In genomic region chr10:114195079-114195478, GRCh38 we compare ENCODE assay signal across 13 cellular contexts. TPM values are rescaled to one million over a fixed set of nuclear protein-coding genes. Genes with fewer than 3 reads are reported as not detected.
DNase-seq lines count a peak whose midpoint lies in the region; ATAC-seq lines count a peak whose summit lies in the region.
"Had no signal": no experiment of that assay in that cellular context is flagged by ENCODE, and none has a peak within 500 bp of the region (broad histone marks: within the 10 kb centered on the region; RNA-seq: fewer than 3 reads in every experiment).

No MANE protein-coding gene starts in this region.

- no peaks in the 10 kb centered on the region for H3K9me3 Mint-ChIP-seq in activated naive CD8-positive, alpha-beta T cell treated with anti-CD3 and anti-CD28 coated beads, Interleukin-2, amount 10 ng/mL, durations not matched to agents 7 days and 5 days
- no peaks in the 10 kb centered on the region for H3K9me3 Mint-ChIP-seq in activated naive CD8-positive, alpha-beta T cell treated with anti-CD3 and anti-CD28 coated beads for 36 hours
- H3K9me3 Mint-ChIP-seq in stimulated activated naive B cell treated with anti-CD40 and anti-IgM and Interleukin-4, amounts not matched to agents 10 μg/mL and 1 μg/mL and 100 μg/mL, for 72 hours = no peaks in the 10 kb centered on the region
- H3K9me3 Mint-ChIP-seq: central memory CD8-positive, alpha-beta T cell; type B pancreatic cell had no signal

- H3K27ac Mint-ChIP-seq in activated naive CD8-positive, alpha-beta T cell treated with anti-CD3 and anti-CD28 coated beads, Interleukin-2, amount 10 ng/mL, durations not matched to agents 7 days and 5 days = no peak overlapping the region
- no peak overlapping the region for H3K27ac Mint-ChIP-seq in activated naive CD8-positive, alpha-beta T cell treated with anti-CD3 and anti-CD28 coated beads for 36 hours
- H3K27ac Mint-ChIP-seq in stimulated activated naive B cell treated with anti-CD40 and anti-IgM and Interleukin-4, amounts not matched to agents 10 μg/mL and 1 μg/mL and 100 μg/mL, for 72 hours = no peak overlapping the region
- H3K27ac Mint-ChIP-seq: type B pancreatic cell had no signal

- POLR2A ChIA-PET in activated naive CD8-positive, alpha-beta T cell treated with anti-CD3 and anti-CD28 coated beads, Interleukin-2, amount 10 ng/mL, durations not matched to agents 7 days and 5 days (lab: Charles Lee) = no interaction called here

- H3K4me3 Mint-ChIP-seq in activated naive CD8-positive, alpha-beta T cell treated with anti-CD3 and anti-CD28 coated beads, Interleukin-2, amount 10 ng/mL, durations not matched to agents 7 days and 5 days = no peak overlapping the region
- no peak overlapping the region for H3K4me3 Mint-ChIP-seq in activated naive CD8-positive, alpha-beta T cell treated with anti-CD3 and anti-CD28 coated beads for 36 hours
- H3K4me3 Mint-ChIP-seq in stimulated activated naive B cell treated with anti-CD40 and anti-IgM and Interleukin-4, amounts not matched to agents 10 μg/mL and 1 μg/mL and 100 μg/mL, for 72 hours = no peak overlapping the region
- H3K4me3 Mint-ChIP-seq: central memory CD8-positive, alpha-beta T cell; type B pancreatic cell had no signal

- peak; percentile 68 for ATAC-seq in activated naive CD8-positive, alpha-beta T cell treated with anti-CD3 and anti-CD28 coated beads, Interleukin-2, amount 10 ng/mL, durations not matched to agents 7 days and 5 days (ENCODE audit: low read depth)
- ATAC-seq in HG02798 (IDR thresholded peaks at IDR 0.05; ENCODE audit: poor library complexity, unreplicated experiment) (peak; percentile 76), HG03521 (IDR thresholded peaks at IDR 0.05; ENCODE audit: unreplicated experiment) (peak; percentile 87)
- peak; percentile 45 to 63 for ATAC-seq in stimulated activated naive B cell treated with anti-CD40 and anti-IgM and Interleukin-4, amounts not matched to agents 10 μg/mL and 1 μg/mL and 100 μg/mL, for 72 hours (replicated peaks)
- ATAC-seq: A549 had no signal

- peaks cover 13% of the 10 kb centered on the region for H3K4me1 Mint-ChIP-seq in activated naive CD8-positive, alpha-beta T cell treated with anti-CD3 and anti-CD28 coated beads, Interleukin-2, amount 10 ng/mL, durations not matched to agents 7 days and 5 days
- peaks cover 3% of the 10 kb centered on the region for H3K4me1 Mint-ChIP-seq in activated naive CD8-positive, alpha-beta T cell treated with anti-CD3 and anti-CD28 coated beads for 36 hours
- no peaks in the 10 kb centered on the region for H3K4me1 Mint-ChIP-seq in stimulated activated naive B cell treated with anti-CD40 and anti-IgM and Interleukin-4, amounts not matched to agents 10 μg/mL and 1 μg/mL and 100 μg/mL, for 72 hours
- H3K4me1 Mint-ChIP-seq: central memory CD8-positive, alpha-beta T cell had no signal

- peaks cover 69% of the 10 kb centered on the region for H3K27me3 Mint-ChIP-seq in activated naive CD8-positive, alpha-beta T cell treated with anti-CD3 and anti-CD28 coated beads, Interleukin-2, amount 10 ng/mL, durations not matched to agents 7 days and 5 days
- H3K27me3 Mint-ChIP-seq in activated naive CD8-positive, alpha-beta T cell treated with anti-CD3 and anti-CD28 coated beads for 36 hours = peaks cover 49% of the 10 kb centered on the region
- peaks cover 12 to 21% of the 10 kb centered on the region in 2 donors for H3K27me3 Mint-ChIP-seq in stimulated activated naive B cell treated with anti-CD40 and anti-IgM and Interleukin-4, amounts not matched to agents 10 μg/mL and 1 μg/mL and 100 μg/mL, for 72 hours

- no peaks in the 10 kb centered on the region for H3K36me3 Mint-ChIP-seq in activated naive CD8-positive, alpha-beta T cell treated with anti-CD3 and anti-CD28 coated beads, Interleukin-2, amount 10 ng/mL, durations not matched to agents 7 days and 5 days
- H3K36me3 Mint-ChIP-seq in activated naive CD8-positive, alpha-beta T cell treated with anti-CD3 and anti-CD28 coated beads for 36 hours = no peaks in the 10 kb centered on the region
- no peaks in the 10 kb centered on the region for H3K36me3 Mint-ChIP-seq in stimulated activated naive B cell treated with anti-CD40 and anti-IgM and Interleukin-4, amounts not matched to agents 10 μg/mL and 1 μg/mL and 100 μg/mL, for 72 hours
- H3K36me3 Mint-ChIP-seq: type B pancreatic cell had no signal

- no peak for DNase-seq in activated naive CD8-positive, alpha-beta T cell treated with anti-CD3 and anti-CD28 coated beads, Interleukin-2, amount 10 ng/mL, durations not matched to agents 7 days and 5 days
- DNase-seq in activated naive CD8-positive, alpha-beta T cell treated with anti-CD3 and anti-CD28 coated beads for 36 hours = no peak
- DNase-seq in stimulated activated naive B cell treated with anti-CD40 and anti-IgM and Interleukin-4, amounts not matched to agents 10 μg/mL and 1 μg/mL and 100 μg/mL, for 72 hours = no peak
- DNase-seq in SIG-M5 (lab: John Stamatoyannopoulos, UW) (no peak), AG08396 (ENCODE audit: low spot score) (no peak), NCI-H146 (lab: John Stamatoyannopoulos, UW) (no peak)
- DNase-seq: GM23248 had no signal

RNA-seq across cellular contexts. Expression of gene TDRD1, which starts 15.9 kb away (rescaled TPM):
- under 1 TPM; 0.08 to 0.20 TPM for total RNA-seq in activated naive CD8-positive, alpha-beta T cell treated with anti-CD3 and anti-CD28 coated beads, Interleukin-2, amount 10 ng/mL, durations not matched to agents 7 days and 5 days
- total RNA-seq in activated naive CD8-positive, alpha-beta T cell treated with anti-CD3 and anti-CD28 coated beads for 36 hours = under 1 TPM; 0.21 to 0.24 TPM
- total RNA-seq: GM23248 had no signal

RNA-seq across cellular contexts. Expression of gene CCDC186, which starts 21.1 kb away (rescaled TPM):
- total RNA-seq in activated naive CD8-positive, alpha-beta T cell treated with anti-CD3 and anti-CD28 coated beads, Interleukin-2, amount 10 ng/mL, durations not matched to agents 7 days and 5 days = 10 to 100 TPM; 23.1 to 25.7 TPM
- total RNA-seq in activated naive CD8-positive, alpha-beta T cell treated with anti-CD3 and anti-CD28 coated beads for 36 hours = 10 to 100 TPM in 1 of 2 experiments, 1 to 10 TPM in 1; 8.3 to 10.3 TPM

RNA-seq across cellular contexts. Expression of gene VWA2, which starts 44.0 kb away (rescaled TPM):
- total RNA-seq in activated naive CD8-positive, alpha-beta T cell treated with anti-CD3 and anti-CD28 coated beads, Interleukin-2, amount 10 ng/mL, durations not matched to agents 7 days and 5 days = not detected
- total RNA-seq in activated naive CD8-positive, alpha-beta T cell treated with anti-CD3 and anti-CD28 coated beads for 36 hours = not detected
- total RNA-seq: Daoy, GM23248 had no signal
